ENCODE assay signal across 21 cellular contexts in the genomic region with DNA sequence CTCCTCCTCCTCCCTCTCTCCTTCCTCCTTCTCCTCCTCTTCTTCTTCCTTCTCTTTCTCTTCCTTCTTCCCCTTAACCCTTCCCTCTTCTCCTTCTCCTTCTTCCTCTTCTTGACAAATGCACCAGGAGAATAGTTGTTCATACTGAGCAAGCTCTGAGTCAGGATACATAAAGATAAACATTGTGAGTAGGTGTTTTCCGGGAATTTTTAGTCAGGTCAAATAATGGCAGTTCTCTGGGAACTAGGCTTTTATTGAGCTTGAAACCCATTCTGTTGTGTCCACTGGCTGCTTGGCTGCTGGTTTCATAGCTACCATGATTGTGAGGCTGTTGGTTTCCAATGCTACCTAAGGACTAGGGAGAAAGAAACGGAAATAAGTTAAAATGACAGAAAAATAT.
DNase-seq lines count a peak whose midpoint lies in the region; ATAC-seq and TF ChIP-seq lines count a peak whose summit lies in the region.
"Had no signal": no experiment of that assay in that cellular context is flagged by ENCODE, and none has a peak within 500 bp of the region (broad histone marks: within the 10 kb centered on the region; RNA-seq: fewer than 3 reads in every experiment).

No MANE protein-coding gene starts in this region.

- peak overlapping the region; percentile 39 for H3K4me2 ChIP-seq in smooth muscle cell
- H3K4me2 ChIP-seq: GM23338, KMS-11 had no signal

- peaks cover 21% of the 10 kb centered on the region for H3K4me1 Mint-ChIP-seq in endothelial cell (ENCODE audit: unreplicated experiment)
- H3K4me1 Mint-ChIP-seq: GM23338 had no signal

- no peaks in the 10 kb centered on the region for H3K9me3 Mint-ChIP-seq in endothelial cell (ENCODE audit: unreplicated experiment)
- H3K9me3 Mint-ChIP-seq: GM23338 had no signal

- no peak overlapping the region for H3K9ac ChIP-seq in smooth muscle cell (ENCODE audit: low read depth)
- H3K9ac ChIP-seq: KMS-11 had no signal

- no peak overlapping the region for H3K4me3 Mint-ChIP-seq in endothelial cell (ENCODE audit: unreplicated experiment)
- H3K4me3 Mint-ChIP-seq: GM23338 had no signal

- ATAC-seq in RWPE2 (ENCODE audit: low read depth) (peak; percentile 71), HG02642 (IDR thresholded peaks at IDR 0.05; ENCODE audit: poor library complexity, unreplicated experiment) (no peak)
- ATAC-seq: GM23338 had no signal

- H3K36me3 ChIP-seq in RWPE2 (ENCODE audit: low read depth) (no peaks in the 10 kb centered on the region), smooth muscle cell (ENCODE audit: low read depth) (no peaks in the 10 kb centered on the region), ascending aorta (no peaks in the 10 kb centered on the region)

- H3K4me3 ChIP-seq in RWPE2 (ENCODE audit: severe bottlenecking) (no peak overlapping the region), smooth muscle cell (no peak overlapping the region), ascending aorta (no peak overlapping the region)
- H3K4me3 ChIP-seq: GM23338 had no signal

- H3K4me1 ChIP-seq in RWPE2 (ENCODE audit: insufficient read depth, poor library complexity, severe bottlenecking) (peaks cover 7% of the 10 kb centered on the region), smooth muscle cell (ENCODE audit: low read depth) (no peaks in the 10 kb centered on the region), ascending aorta (no peaks in the 10 kb centered on the region)

- H3K27ac Mint-ChIP-seq in endothelial cell (ENCODE audit: unreplicated experiment), result peak overlapping the region; percentile 90
- H3K27ac Mint-ChIP-seq: GM23338 had no signal

- no peaks in the 10 kb centered on the region for H4K20me1 ChIP-seq in smooth muscle cell (ENCODE audit: low read depth)

- H3K36me3 Mint-ChIP-seq in endothelial cell (ENCODE audit: low read depth, unreplicated experiment), result no peaks in the 10 kb centered on the region

- H3K27ac ChIP-seq in RWPE2 (ENCODE audit: poor library complexity, severe bottlenecking) (no peak overlapping the region), smooth muscle cell (ENCODE audit: low read depth) (peak overlapping the region; percentile 34), ascending aorta (no peak overlapping the region)
- H3K27ac ChIP-seq: C4-2B, KMS-11 had no signal

- DNase-seq in DMS53 treated with DMSO at 0.1 percent for 48 hours (lab: John Stamatoyannopoulos, UW; ENCODE audit: unreplicated experiment), result peak; percentile 66
- DNase-seq in RWPE2 (ENCODE audit: low spot score), result no peak
- no peak for DNase-seq in endothelial cell (ENCODE audit: low spot score)
- no peak for DNase-seq in smooth muscle cell (lab: John Stamatoyannopoulos, UW; ENCODE audit: unreplicated experiment)
- no peak for DNase-seq in ascending aorta (ENCODE audit: low spot score in 2 of 2)
- no peak for DNase-seq in activated CD4-positive, alpha-beta T cell treated with anti-CD3 and anti-CD28 coated beads for 48 hours
- DNase-seq: DMS79 treated with DMSO at 0.1 percent for 48 hours; HCEC 1CT; IMR-90; NCI-H1105; NCI-H146; NCI-H2029; NCI-H226; NCI-H510A treated with DMSO at 0.1 percent for 48 hours; NCI-H774; NK-92 treated with Interleukin-12 subunit alpha and Interleukin-12 subunit beta, amount 100 ng/mL, for 24 hours; SHP77 had no signal

- H3K27me3 Mint-ChIP-seq in endothelial cell (ENCODE audit: unreplicated experiment), result peaks cover 1% of the 10 kb centered on the region

- no peaks in the 10 kb centered on the region for H3K79me2 ChIP-seq in smooth muscle cell (ENCODE audit: low read depth)

- no peaks in the 10 kb centered on the region for H3K27me3 ChIP-seq in RWPE2 (ENCODE audit: insufficient read depth, poor library complexity, severe bottlenecking)
- H3K27me3 ChIP-seq in smooth muscle cell (ENCODE audit: low read depth), result no peaks in the 10 kb centered on the region
- no peaks in the 10 kb centered on the region for H3K27me3 ChIP-seq in ascending aorta

- peak overlapping the region; percentile 49 for H2AFZ ChIP-seq in smooth muscle cell (ENCODE audit: low read depth)
- H2AFZ ChIP-seq: GM23338 had no signal

- no peaks in the 10 kb centered on the region for H3F3A ChIP-seq in smooth muscle cell (ENCODE audit: low read depth)

- WGBS in smooth muscle cell (ENCODE audit: low lambda C conversion rate), result 64% methylated on average over 2 of the region's 2 CpGs

- H3K9me3 ChIP-seq in RWPE2 (ENCODE audit: severe bottlenecking) (no peaks in the 10 kb centered on the region), smooth muscle cell (replicated peaks; ENCODE audit: low read depth) (no peaks in the 10 kb centered on the region), ascending aorta (no peaks in the 10 kb centered on the region)

- TF ChIP-seq CTCF in RWPE2 (IDR thresholded peaks at IDR 0.05; ENCODE audit: poor library complexity, severe bottlenecking), result no peak
- TF ChIP-seq CTCF in endothelial cell (IDR thresholded peaks at IDR 0.05; ENCODE audit: unreplicated experiment), result no peak
- TF ChIP-seq CTCF in smooth muscle cell (IDR thresholded peaks at IDR 0.05; ENCODE audit: borderline replicate concordance, insufficient read depth, poor library complexity, severe bottlenecking), result no peak
- TF ChIP-seq CTCF in ascending aorta (IDR thresholded peaks at IDR 0.05), result no peak

- intact Hi-C loops in ascending aorta (cut with DNase I), result no loop called here
